ENCODE assay signal across 13 cellular contexts in the genomic region with DNA sequence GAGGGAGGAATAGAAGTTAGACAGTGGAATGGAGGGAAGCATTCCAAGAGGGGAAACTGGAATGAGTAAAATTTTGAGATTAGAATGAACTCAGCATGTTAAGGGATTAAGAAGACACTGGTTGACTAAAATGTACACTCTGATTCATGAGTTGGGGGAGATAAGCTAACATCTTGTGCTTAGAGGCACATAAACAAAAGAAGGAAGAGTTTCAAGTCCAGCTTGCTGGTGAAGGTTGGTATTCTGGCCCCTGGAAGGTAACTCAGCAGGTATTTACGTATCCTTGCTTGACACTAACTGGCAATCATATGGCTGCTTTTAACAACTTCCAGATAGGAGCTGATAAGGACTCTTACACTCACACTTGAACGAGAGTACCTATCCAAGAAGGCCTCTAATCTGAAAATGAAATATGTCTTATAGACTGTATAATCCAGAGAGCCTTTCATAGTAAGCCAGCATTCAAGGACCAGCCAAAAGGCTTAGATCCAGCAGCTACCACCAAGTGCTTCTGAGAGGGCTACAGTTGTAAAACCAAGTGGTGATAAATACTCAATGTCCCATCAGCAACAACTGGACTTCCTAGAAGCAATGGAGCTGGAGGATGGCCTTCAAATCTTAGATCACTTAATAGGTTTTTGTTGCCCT.
DNase-seq lines count a peak whose midpoint lies in the region; ATAC-seq and TF ChIP-seq lines count a peak whose summit lies in the region.
"Had no signal": no experiment of that assay in that cellular context is flagged by ENCODE, and none has a peak within 500 bp of the region (broad histone marks: within the 10 kb centered on the region; RNA-seq: fewer than 3 reads in every experiment).

No MANE protein-coding gene starts in this region.

- intact Hi-C loops in lower lobe of right lung (cut with DNase I) = no loop called here
- intact Hi-C loops in activated CD4-positive, alpha-beta memory T cell treated with anti-CD3 and anti-CD28 coated beads for 36 hours (cut with micrococcal nuclease) = no loop called here

- H3K36me3 Mint-ChIP-seq in activated CD4-positive, alpha-beta memory T cell treated with anti-CD3 and anti-CD28 coated beads for 36 hours = no peaks in the 10 kb centered on the region

- peaks cover 2% of the 10 kb centered on the region for H3K27me3 Mint-ChIP-seq in activated CD4-positive, alpha-beta memory T cell treated with anti-CD3 and anti-CD28 coated beads for 36 hours

- no peaks in the 10 kb centered on the region for H3K36me3 ChIP-seq in lower lobe of right lung
- H3K36me3 ChIP-seq in subcutaneous abdominal adipose tissue (ENCODE audit: control insufficient read depth in 5 of 5, insufficient read depth in 5 of 5, low read length in 5 of 5) = no peaks in the 10 kb centered on the region

- no peaks in the 10 kb centered on the region for H3K9me3 Mint-ChIP-seq in activated CD4-positive, alpha-beta memory T cell treated with anti-CD3 and anti-CD28 coated beads for 36 hours
- H3K9me3 Mint-ChIP-seq: activated B cell treated with CpG ODN at 0.5 μM for 24 hours; activated T-helper 2 cell treated with anti-CD3 and anti-CD28 coated beads, Interferon-gamma antibody, Interleukin-2, Interleukin-4, amounts not matched to agents 10 μg/mL and 5 μg/mL and 100 μg/mL, durations not matched to agents 14 hours and 24 hours and 36 hours; nephron had no signal

- H3K27ac Mint-ChIP-seq in activated CD4-positive, alpha-beta memory T cell treated with anti-CD3 and anti-CD28 coated beads for 36 hours = no peak overlapping the region
- H3K27ac Mint-ChIP-seq: activated B cell treated with CpG ODN at 0.5 μM for 24 hours; activated T-helper 2 cell treated with anti-CD3 and anti-CD28 coated beads, Interferon-gamma antibody, Interleukin-2, Interleukin-4, amounts not matched to agents 10 μg/mL and 5 μg/mL and 100 μg/mL, durations not matched to agents 14 hours and 24 hours and 36 hours had no signal

- TF ChIP-seq CTCF in lower lobe of right lung (IDR thresholded peaks at IDR 0.05) = no peak

- no peak overlapping the region for H3K9ac ChIP-seq in subcutaneous abdominal adipose tissue (ENCODE audit: low read length in 5 of 5)

- H3K27me3 ChIP-seq in lower lobe of right lung (ENCODE audit: low read depth) (no peaks in the 10 kb centered on the region), subcutaneous abdominal adipose tissue (ENCODE audit: control insufficient read depth in 5 of 5, insufficient read depth in 4 of 5, low read length in 5 of 5) (peaks cover 0 to under 1% (median 0%) of the 10 kb centered on the region in 5 donors)

- no peaks in the 10 kb centered on the region for H3K4me1 Mint-ChIP-seq in activated CD4-positive, alpha-beta memory T cell treated with anti-CD3 and anti-CD28 coated beads for 36 hours (ENCODE audit: low read depth)
- H3K4me1 Mint-ChIP-seq: activated B cell treated with CpG ODN at 0.5 μM for 24 hours had no signal

- peaks cover 33% of the 10 kb centered on the region for H3K4me1 ChIP-seq in lower lobe of right lung
- peaks cover 8 to 47% (median 29%) of the 10 kb centered on the region in 5 donors for H3K4me1 ChIP-seq in subcutaneous abdominal adipose tissue (ENCODE audit: control insufficient read depth in 5 of 5, insufficient read depth in 5 of 5, low read length in 5 of 5)

- H3K27ac ChIP-seq in caudate nucleus (ENCODE audit: low read depth, low read length) = peak overlapping the region; percentile 84
- H3K27ac ChIP-seq in lower lobe of right lung = peak overlapping the region; percentile 70
- H3K27ac ChIP-seq in subcutaneous abdominal adipose tissue (ENCODE audit: low read depth, low read length) = peak overlapping the region; percentile 2

- CTCF ChIA-PET in activated CD4-positive, alpha-beta memory T cell treated with anti-CD3 and anti-CD28 coated beads for 36 hours (lab: Charles Lee) = no interaction called here

- H3K4me3 ChIP-seq in lower lobe of right lung (no peak overlapping the region), subcutaneous abdominal adipose tissue (ENCODE audit: low read depth in 1 of 5, low read length in 5 of 5) (no peak overlapping the region)

- H3K9me3 ChIP-seq in lower lobe of right lung (no peaks in the 10 kb centered on the region), subcutaneous abdominal adipose tissue (ENCODE audit: control insufficient read depth in 5 of 5, low read length in 5 of 5) (peaks cover 0 to 2% (median 0%) of the 10 kb centered on the region in 5 donors)

- DNase-seq in DMS79 treated with DMSO at 0.1 percent for 48 hours (lab: John Stamatoyannopoulos, UW) (peak; percentile 68), caudate nucleus (lab: John Stamatoyannopoulos, UW) (no peak), lower lobe of right lung (no peak), 8988T (no peak), GF-D8 (lab: John Stamatoyannopoulos, UW) (no peak)
- no peak for DNase-seq in activated CD4-positive, alpha-beta memory T cell treated with anti-CD3 and anti-CD28 coated beads for 36 hours
- DNase-seq: activated B cell treated with CpG ODN at 0.5 μM for 24 hours; NCI-H2107; stimulated activated CD4-positive, alpha-beta T cell treated with anti-CD3 and anti-CD28 coated beads, Interleukin-2, amount 100 ng/mL, for 48 hours had no signal

- POLR2A ChIA-PET in activated CD4-positive, alpha-beta memory T cell treated with anti-CD3 and anti-CD28 coated beads for 36 hours (lab: Charles Lee) = interaction anchor here (0.7 kb wide), 1 partner anchor 9 kb away, joined by 3 read pairs; no protein-coding TSS in a partner anchor

- ATAC-seq in lower lobe of right lung = peak; percentile 76
- ATAC-seq in activated CD4-positive, CD25-positive, alpha-beta regulatory T cell treated with anti-CD3 and anti-CD28 coated beads, Interleukin-2, amount 50 U/mL, for 24 hours = no peak

- no peak overlapping the region for H3K4me3 Mint-ChIP-seq in activated CD4-positive, alpha-beta memory T cell treated with anti-CD3 and anti-CD28 coated beads for 36 hours
- H3K4me3 Mint-ChIP-seq: activated B cell treated with CpG ODN at 0.5 μM for 24 hours, nephron had no signal

Comparison
In these comparisons a context has a peak if more than half of its experiments do, and no peak if none do; other contexts are left out.
1. H3K27ac ChIP-seq: peak in every context shown above with its lines; median percentile 84 in caudate nucleus; 70 in lower lobe of right lung; 2 in subcutaneous abdominal adipose tissue.
2. ATAC-seq: peak in lower lobe of right lung (2 of 2); none in activated CD4-positive, CD25-positive, alpha-beta regulatory T cell treated with anti-CD3 and anti-CD28 coated beads, Interleukin-2, amount 50 U/mL, for 24 hours (0 of 2).